ENCODE assay signal across 8 cellular contexts in genomic region chr1:115507256-115507589, GRCh38.
A peak's percentile ranks its signal among the peaks of the same experiment; 100 is the strongest.
DNase-seq lines count a peak whose midpoint lies in the region; ATAC-seq and TF ChIP-seq lines count a peak whose summit lies in the region.

No MANE protein-coding gene starts in this region.

- peaks cover 9% of the 10 kb centered on the region for H3K9me3 Mint-ChIP-seq in nephron

- H3K4me3 Mint-ChIP-seq in nephron: peak overlapping the region in 2 of 3 experiments; percentile 1 to 21

- peaks cover 20% of the 10 kb centered on the region for H3K4me1 Mint-ChIP-seq in nephron

- no peak overlapping the region for H3K27ac ChIP-seq in dorsolateral prefrontal cortex
- H3K27ac ChIP-seq in gastrocnemius medialis: no peak overlapping the region

- DNase-seq in GDM1 (lab: John Stamatoyannopoulos, UW) (peak; percentile 36), NCI-H2171 (lab: John Stamatoyannopoulos, UW) (peak; percentile 25), dorsolateral prefrontal cortex (peak in 1 of 10 donors; percentile 10), gastrocnemius medialis (no peak)
- no peak for DNase-seq in activated CD4-positive, alpha-beta T cell treated with anti-CD3 and anti-CD28 coated beads, Interleukin-2, amount 50 U/mL, for 48 hours

- no peaks in the 10 kb centered on the region for H3K36me3 Mint-ChIP-seq in nephron (ENCODE audit: low read depth)

- no peak for TF ChIP-seq POLR2A in gastrocnemius medialis (IDR thresholded peaks at IDR 0.05)

- in situ Hi-C loops in gastrocnemius medialis (cut with MboI; ENCODE audit: low sequenced_read_pairs in 4 of 4): no loop called here

- peaks cover under 1% of the 10 kb centered on the region for H3K27me3 Mint-ChIP-seq in nephron (ENCODE audit: low read depth)

- ATAC-seq in gastrocnemius medialis (no peak), GM21717 (IDR thresholded peaks at IDR 0.05; ENCODE audit: unreplicated experiment) (no peak), GM19351 (IDR thresholded peaks at IDR 0.05; ENCODE audit: unreplicated experiment) (no peak)

- no peaks in the 10 kb centered on the region for H3K4me1 ChIP-seq in gastrocnemius medialis

- H3K27ac Mint-ChIP-seq in nephron: peak overlapping the region; percentile 3 to 75 (median 40)

- H3K9me3 ChIP-seq in gastrocnemius medialis: no peaks in the 10 kb centered on the region

- no peaks in the 10 kb centered on the region for H3K36me3 ChIP-seq in gastrocnemius medialis

- peaks cover 0 to 8% (median 0%) of the 10 kb centered on the region in 45 donors for H3K27me3 ChIP-seq in dorsolateral prefrontal cortex
- no peaks in the 10 kb centered on the region for H3K27me3 ChIP-seq in gastrocnemius medialis

- H3K4me3 ChIP-seq in dorsolateral prefrontal cortex (no peak overlapping the region), gastrocnemius medialis (no peak overlapping the region)

- intact Hi-C loops in dorsolateral prefrontal cortex (cut with DNase I): no loop called here
- intact Hi-C loops in gastrocnemius medialis (cut with DNase I; ENCODE audit: low total_unique reads): no loop called here

- TF ChIP-seq CTCF in dorsolateral prefrontal cortex (IDR thresholded peaks at IDR 0.05 in 54 of 56, conservative IDR thresholded peaks at IDR 0.05 in 2 of 56; ENCODE audit: low read depth in 1 of 56, partially characterized antibody in 56 of 56) (peak in 48 of 56 donors; percentile 13 to 62 (median 31)), nephron (IDR thresholded peaks at IDR 0.05; ENCODE audit: unreplicated experiment in 3 of 3) (peak; percentile 40 to 52 (median 45)), gastrocnemius medialis (IDR thresholded peaks at IDR 0.05 in 4 of 5, conservative IDR thresholded peaks at IDR 0.05 in 1 of 5) (peak in 2 of 5 experiments; percentile 20 to 32)

Comparison
In these comparisons a context has a peak if more than half of its experiments do, and no peak if none do; other contexts are left out.
1. DNase-seq: peak in GDM1 (single experiment) and NCI-H2171 (single experiment); none in gastrocnemius medialis (0 of 2) and activated CD4-positive, alpha-beta T cell treated with anti-CD3 and anti-CD28 coated beads, Interleukin-2, amount 50 U/mL, for 48 hours (0 of 2).